8 cellular contexts compared by ENCODE assay signal in genomic region chr3:12663936-12664908, GRCh38. TPM values are rescaled to one million over a fixed set of nuclear protein-coding genes. Genes with fewer than 3 reads are reported as not detected.
A peak's percentile ranks its signal among the peaks of the same experiment; 100 is the strongest.
DNase-seq lines count a peak whose midpoint lies in the region; TF ChIP-seq lines count a peak whose summit lies in the region.

RAF1 (minus strand) TSS chr3:12664117; CDS start chr3:12618721, 45,396 bp downstream.

- no peaks in the 10 kb centered on the region for H3K36me3 ChIP-seq in H7 (replicated peaks; ENCODE audit: control insufficient read depth, insufficient read depth, low read length)

- H3K4me1 Mint-ChIP-seq in nephron, result peaks cover 28% of the 10 kb centered on the region
- H3K4me1 Mint-ChIP-seq in stimulated activated naive CD8-positive, alpha-beta T cell treated with anti-CD3 and anti-CD28 coated beads, Interleukin-15, Interleukin-2, amounts not matched to agents 100 ng/mL and 50 ng/mL, for 24 hours (ENCODE audit: low read depth), result peaks cover 34% of the 10 kb centered on the region

- H3K4me3 ChIP-seq in H7 (ENCODE audit: insufficient read depth, low read depth, low read length), result peak within 1 kb of the TSS; percentile 90
- H3K4me3 ChIP-seq in fibroblast of pulmonary artery (replicated peaks; ENCODE audit: low read depth, low read length), result peak within 1 kb of the TSS; percentile 91

- DNase-seq in ELF-1 (ENCODE audit: low read depth, low spot score) (peak; percentile 100), H7 (peak; percentile 98), M059J (ENCODE audit: low read depth) (peak; percentile 95), SHP77 (lab: John Stamatoyannopoulos, UW) (peak; percentile 96 to 97), fibroblast of pulmonary artery (ENCODE audit: low read depth) (peak; percentile 98)
- peak; percentile 96 for DNase-seq in activated effector memory CD4-positive, alpha-beta T cell treated with Interleukin-2 at 50 U/mL for 16 hours

- H3K27me3 Mint-ChIP-seq in nephron (ENCODE audit: low read depth), result no peaks in the 10 kb centered on the region
- no peaks in the 10 kb centered on the region for H3K27me3 Mint-ChIP-seq in stimulated activated naive CD8-positive, alpha-beta T cell treated with anti-CD3 and anti-CD28 coated beads, Interleukin-15, Interleukin-2, amounts not matched to agents 100 ng/mL and 50 ng/mL, for 24 hours

- no peaks in the 10 kb centered on the region for H3K36me3 Mint-ChIP-seq in nephron (ENCODE audit: low read depth)
- H3K36me3 Mint-ChIP-seq in stimulated activated naive CD8-positive, alpha-beta T cell treated with anti-CD3 and anti-CD28 coated beads, Interleukin-15, Interleukin-2, amounts not matched to agents 100 ng/mL and 50 ng/mL, for 24 hours (ENCODE audit: low read depth), result peaks cover 8% of the 10 kb centered on the region

- no peak for TF ChIP-seq CTCF in fibroblast of pulmonary artery (IDR thresholded peaks at IDR 0.05; ENCODE audit: low read length, missing control alignments)
- no peak for TF ChIP-seq CTCF in nephron (IDR thresholded peaks at IDR 0.05; ENCODE audit: unreplicated experiment in 3 of 3)

- H3K4me3 Mint-ChIP-seq in nephron, result peak within 1 kb of the TSS; percentile 91 to 100 (median 93)
- peak within 1 kb of the TSS; percentile 88 for H3K4me3 Mint-ChIP-seq in stimulated activated naive CD8-positive, alpha-beta T cell treated with anti-CD3 and anti-CD28 coated beads, Interleukin-15, Interleukin-2, amounts not matched to agents 100 ng/mL and 50 ng/mL, for 24 hours

- no peaks in the 10 kb centered on the region for H3K9me3 Mint-ChIP-seq in nephron
- no peaks in the 10 kb centered on the region for H3K9me3 Mint-ChIP-seq in stimulated activated naive CD8-positive, alpha-beta T cell treated with anti-CD3 and anti-CD28 coated beads, Interleukin-15, Interleukin-2, amounts not matched to agents 100 ng/mL and 50 ng/mL, for 24 hours

- H3K27ac Mint-ChIP-seq in nephron, result peak within 1 kb of the TSS; percentile 100
- H3K27ac Mint-ChIP-seq in stimulated activated naive CD8-positive, alpha-beta T cell treated with anti-CD3 and anti-CD28 coated beads, Interleukin-15, Interleukin-2, amounts not matched to agents 100 ng/mL and 50 ng/mL, for 24 hours, result peak within 1 kb of the TSS; percentile 94

- no peaks in the 10 kb centered on the region for H3K27me3 ChIP-seq in H7 (ENCODE audit: control insufficient read depth, insufficient read depth, low read length)

RNA-seq across cellular contexts. Expression of gene RAF1, which starts in this region (rescaled TPM):
- 158 and 164 TPM in 2 replicates for total RNA-seq in H7 (2014; rRNA removed; shearing (Covaris generic))
- total RNA-seq in M059J (2014; rRNA removed; shearing (Covaris generic)), result 78.0 and 106 TPM in 2 replicates

Comparison
In these comparisons a context has a peak if more than half of its experiments do, and no peak if none do; other contexts are left out.
1. Peak in every context shown above with its lines: DNase-seq and H3K4me3 ChIP-seq.